2 cellular contexts compared by ENCODE assay signal in genomic region chr3:141743305-141743704, GRCh38.
TF ChIP-seq lines count a peak whose summit lies in the region.

No MANE protein-coding gene starts in this region.

TF ChIP-seq in A549, 52 proteins besides CTCF, POLR2A, EP300 and RAD21:
- no peak for TF ChIP-seq POLR2AphosphoS2 (conservative IDR thresholded peaks at IDR 0.05; ENCODE audit: low read length)
- TF ChIP-seq BCL3 (IDR thresholded peaks at IDR 0.05), result no peak
- no peak for TF ChIP-seq HOXA7 (CRISPR knock-in tag; IDR thresholded peaks at IDR 0.05)
- no peak for TF ChIP-seq ESRRA (IDR thresholded peaks at IDR 0.05; ENCODE audit: borderline replicate concordance, low read length)

TF ChIP-seq in GM12878, 131 proteins besides CTCF, POLR2A, EP300 and RAD21:
- TF ChIP-seq TARDBP (IDR thresholded peaks at IDR 0.05; ENCODE audit: borderline replicate concordance) (no peak), ZBTB33 (IDR thresholded peaks at IDR 0.05) (no peak), CBX3 (IDR thresholded peaks at IDR 0.05; ENCODE audit: borderline replicate concordance, low read depth) (no peak), STAT3 (IDR thresholded peaks at IDR 0.05; ENCODE audit: low read depth, low read length) (no peak), ZBED1 (IDR thresholded peaks at IDR 0.05; ENCODE audit: borderline replicate concordance) (no peak), BCL11A (IDR thresholded peaks at IDR 0.05; ENCODE audit: low read depth, low read length) (no peak), E2F8 (IDR thresholded peaks at IDR 0.05; ENCODE audit: low read depth, partially characterized antibody) (no peak), NRF1 (conservative IDR thresholded peaks at IDR 0.05; ENCODE audit: low read depth, low read length) (no peak), SIN3A (IDR thresholded peaks at IDR 0.05; ENCODE audit: low read depth, low read length) (no peak), KDM1A (IDR thresholded peaks at IDR 0.05; ENCODE audit: borderline replicate concordance) (no peak), EED (IDR thresholded peaks at IDR 0.05; ENCODE audit: low read depth) (no peak), SREBF2 (IDR thresholded peaks at IDR 0.05; ENCODE audit: low read length) (no peak), TBL1XR1 (IDR thresholded peaks at IDR 0.05; ENCODE audit: low read depth, low read length) (no peak), USF2 (IDR thresholded peaks at IDR 0.05; ENCODE audit: borderline replicate concordance, low read depth, low read length) (no peak), ESRRA (IDR thresholded peaks at IDR 0.05; ENCODE audit: low read length) (no peak), FOXM1 (IDR thresholded peaks at IDR 0.05; ENCODE audit: low read depth, low read length) (no peak), ZSCAN29 (IDR thresholded peaks at IDR 0.05) (no peak), SP1 (IDR thresholded peaks at IDR 0.05; ENCODE audit: low read depth, low read length) (no peak), MEF2A (IDR thresholded peaks at IDR 0.05; ENCODE audit: insufficient read depth, low read depth, low read length) (no peak), STAT1 (conservative IDR thresholded peaks at IDR 0.05) (no peak)
